ENCODE assay signal across 10 cellular contexts in genomic region chr9:115008536-115008935, GRCh38.
DNase-seq lines count a peak whose midpoint lies in the region; ATAC-seq and TF ChIP-seq lines count a peak whose summit lies in the region.
"Had no signal": no experiment of that assay in that cellular context is flagged by ENCODE, and none has a peak within 500 bp of the region (broad histone marks: within the 10 kb centered on the region; RNA-seq: fewer than 3 reads in every experiment).

No MANE protein-coding gene starts in this region.

- no peaks in the 10 kb centered on the region for H3K27me3 Mint-ChIP-seq in activated T-helper 1 cell treated with anti-CD3 and anti-CD28 coated beads, Interleukin-12 subunit alpha, Interleukin-12 subunit beta, Interleukin-2, Interleukin-4 antibody, amounts not matched to agents 30 ng/mL and 10 ng/mL and 1 ng/mL, durations not matched to agents 14 hours and 24 hours and 36 hours (ENCODE audit: insufficient read depth)

- H3K27me3 ChIP-seq in HL-60 (ENCODE audit: insufficient read depth, poor library complexity, severe bottlenecking) (no peaks in the 10 kb centered on the region), stomach (no peaks in the 10 kb centered on the region)

- WGBS in stomach, 5 donors, result 66 to 79% (median 71%) methylated on average over 3 of the region's 3 CpGs

- TF ChIP-seq EP300 in stomach (IDR thresholded peaks at IDR 0.05), result no peak

- H3K4me3 ChIP-seq in HL-60 (replicated peaks; ENCODE audit: insufficient read depth, low read length) (no peak overlapping the region), stomach (no peak overlapping the region)

- H3K36me3 ChIP-seq in stomach, result no peaks in the 10 kb centered on the region

- H3K27ac Mint-ChIP-seq in activated T-helper 1 cell treated with anti-CD3 and anti-CD28 coated beads, Interleukin-12 subunit alpha, Interleukin-12 subunit beta, Interleukin-2, Interleukin-4 antibody, amounts not matched to agents 30 ng/mL and 10 ng/mL and 1 ng/mL, durations not matched to agents 14 hours and 24 hours and 36 hours, result no peak overlapping the region

- peaks cover 10% of the 10 kb centered on the region for H3K36me3 Mint-ChIP-seq in activated T-helper 1 cell treated with anti-CD3 and anti-CD28 coated beads, Interleukin-12 subunit alpha, Interleukin-12 subunit beta, Interleukin-2, Interleukin-4 antibody, amounts not matched to agents 30 ng/mL and 10 ng/mL and 1 ng/mL, durations not matched to agents 14 hours and 24 hours and 36 hours (ENCODE audit: low read depth)

- H3K27ac ChIP-seq in HL-60 (replicated peaks), result no peak overlapping the region
- H3K27ac ChIP-seq in stomach, result no peak overlapping the region

- no peaks in the 10 kb centered on the region for H3K4me1 ChIP-seq in stomach

- H3K9me3 ChIP-seq in stomach, result no peaks in the 10 kb centered on the region

- H3K4me3 Mint-ChIP-seq in activated T-helper 1 cell treated with anti-CD3 and anti-CD28 coated beads, Interleukin-12 subunit alpha, Interleukin-12 subunit beta, Interleukin-2, Interleukin-4 antibody, amounts not matched to agents 30 ng/mL and 10 ng/mL and 1 ng/mL, durations not matched to agents 14 hours and 24 hours and 36 hours, result no peak overlapping the region

- ATAC-seq in GM21528 (IDR thresholded peaks at IDR 0.05; ENCODE audit: low FRiP score, unreplicated experiment) (no peak), GM18868 (IDR thresholded peaks at IDR 0.05; ENCODE audit: unreplicated experiment) (no peak)

- TF ChIP-seq CTCF in HL-60 (IDR thresholded peaks at IDR 0.05; ENCODE audit: insufficient read depth, low read length) (no peak), stomach (IDR thresholded peaks at IDR 0.05) (no peak)

- peaks cover 95% of the 10 kb centered on the region for H3K4me1 Mint-ChIP-seq in activated T-helper 1 cell treated with anti-CD3 and anti-CD28 coated beads, Interleukin-12 subunit alpha, Interleukin-12 subunit beta, Interleukin-2, Interleukin-4 antibody, amounts not matched to agents 30 ng/mL and 10 ng/mL and 1 ng/mL, durations not matched to agents 14 hours and 24 hours and 36 hours (ENCODE audit: low read depth)

- intact Hi-C loops in activated T-helper 1 cell treated with anti-CD3 and anti-CD28 coated beads, Interleukin-12 subunit alpha, Interleukin-12 subunit beta, Interleukin-2, Interleukin-4 antibody, amounts not matched to agents 30 ng/mL and 10 ng/mL and 1 ng/mL, durations not matched to agents 14 hours and 24 hours and 36 hours (cut with micrococcal nuclease), result loop anchor here (5.0 to 10.0 kb wide), 3 partner anchors 524 to 1676 kb away; partner anchors contain the start of genes AKNA and TRIM32
- intact Hi-C loops in stomach (cut with DNase I; ENCODE audit: low total_unique reads), result loop anchor here (10.0 kb wide), 1 partner anchor 94 kb away; no protein-coding TSS in a partner anchor

- DNase-seq in COLO829 (ENCODE audit: low spot score) (peak; percentile 36), HL-60 (ENCODE audit: low read depth in 1 of 2, low spot score in 1 of 2) (peak; percentile 14 to 38), kidney tubule cell (ENCODE audit: low spot score) (peak; percentile 87), stomach (no peak), KG1 (lab: John Stamatoyannopoulos, UW) (no peak)
- peak; percentile 23 for DNase-seq in activated T-helper 1 cell treated with anti-CD3 and anti-CD28 coated beads, Interleukin-12 subunit alpha, Interleukin-12 subunit beta, Interleukin-2, Interleukin-4 antibody, amounts not matched to agents 30 ng/mL and 10 ng/mL and 1 ng/mL, durations not matched to agents 14 hours and 24 hours and 36 hours (ENCODE audit: low spot score)
- DNase-seq: retina, T-helper 9 cell had no signal

- H3K9me3 Mint-ChIP-seq in activated T-helper 1 cell treated with anti-CD3 and anti-CD28 coated beads, Interleukin-12 subunit alpha, Interleukin-12 subunit beta, Interleukin-2, Interleukin-4 antibody, amounts not matched to agents 30 ng/mL and 10 ng/mL and 1 ng/mL, durations not matched to agents 14 hours and 24 hours and 36 hours, result no peaks in the 10 kb centered on the region

- TF ChIP-seq POLR2A in stomach (IDR thresholded peaks at IDR 0.05), result no peak

Comparison
In these comparisons a context has a peak if more than half of its experiments do, and no peak if none do; other contexts are left out.
1. DNase-seq: peak in COLO829 (single experiment), HL-60 (2 of 2), activated T-helper 1 cell treated with anti-CD3 and anti-CD28 coated beads, Interleukin-12 subunit alpha, Interleukin-12 subunit beta, Interleukin-2, Interleukin-4 antibody, amounts not matched to agents 30 ng/mL and 10 ng/mL and 1 ng/mL, durations not matched to agents 14 hours and 24 hours and 36 hours (single experiment) and kidney tubule cell (single experiment); none in stomach (single experiment) and KG1 (single experiment).